ENCODE assay signal across 8 cellular contexts in the genomic region with DNA sequence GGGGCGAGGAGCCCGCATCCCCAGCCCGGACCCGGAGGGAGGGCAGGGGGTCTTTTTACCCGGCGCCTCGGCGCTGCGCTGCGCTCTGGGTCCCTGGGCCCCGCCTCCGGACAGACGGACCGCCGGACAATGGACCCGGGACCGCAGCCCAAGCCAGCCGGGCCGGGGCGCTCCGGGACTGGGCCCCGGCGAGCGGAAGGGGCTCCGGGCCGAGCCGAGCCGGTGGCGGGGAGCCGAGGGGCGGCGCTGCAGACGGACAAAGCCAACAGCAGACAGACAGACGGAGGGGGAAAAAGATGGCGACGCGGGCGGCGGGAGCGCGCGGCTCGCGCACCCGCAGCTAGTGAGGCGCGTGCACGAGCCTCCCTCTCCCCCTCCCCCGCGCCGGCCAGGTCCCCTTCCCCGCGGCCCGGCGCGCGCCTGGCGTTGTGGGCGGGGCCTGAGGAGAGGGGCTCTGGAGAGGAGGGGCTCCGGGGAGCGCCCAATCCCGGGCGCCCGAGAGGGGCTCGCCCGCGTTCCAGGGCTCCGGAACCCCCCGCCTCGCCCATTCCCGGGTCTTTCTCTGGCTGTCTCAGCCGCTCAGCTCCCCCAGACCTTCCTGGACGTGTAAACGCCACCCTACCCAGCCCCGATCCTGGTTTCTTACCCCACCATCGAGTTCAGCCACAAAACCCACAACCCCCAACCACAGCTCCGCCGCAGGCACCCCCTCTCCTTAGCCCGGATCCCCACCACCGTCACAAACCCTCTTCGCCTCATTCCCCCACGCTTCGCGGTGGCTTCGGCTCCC. TPM values are rescaled to one million over a fixed set of nuclear protein-coding genes. Genes with fewer than 3 reads are reported as not detected.
DNase-seq lines count a peak whose midpoint lies in the region; ATAC-seq lines count a peak whose summit lies in the region.

A gene with protein sequence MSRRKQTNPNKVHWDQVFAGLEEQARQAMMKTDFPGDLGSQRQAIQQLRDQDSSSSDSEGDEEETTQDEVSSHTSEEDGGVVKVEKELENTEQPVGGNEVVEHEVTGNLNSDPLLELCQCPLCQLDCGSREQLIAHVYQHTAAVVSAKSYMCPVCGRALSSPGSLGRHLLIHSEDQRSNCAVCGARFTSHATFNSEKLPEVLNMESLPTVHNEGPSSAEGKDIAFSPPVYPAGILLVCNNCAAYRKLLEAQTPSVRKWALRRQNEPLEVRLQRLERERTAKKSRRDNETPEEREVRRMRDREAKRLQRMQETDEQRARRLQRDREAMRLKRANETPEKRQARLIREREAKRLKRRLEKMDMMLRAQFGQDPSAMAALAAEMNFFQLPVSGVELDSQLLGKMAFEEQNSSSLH (minus strand): TSS at position 334 of the 790 bp plus-strand sequence. CDS start 4,236 bp downstream, outside the sequence.

- H3K27ac ChIP-seq in Karpas-422 (ENCODE audit: low read length), result peak within 1 kb of the TSS; percentile 78
- H3K27ac ChIP-seq in SJSA1, result peak within 1 kb of the TSS; percentile 72
- peak within 1 kb of the TSS; percentile 88 for H3K27ac ChIP-seq in thymus (ENCODE audit: low read depth)

- peak within 1 kb of the TSS; percentile 96 for H3K9ac ChIP-seq in Karpas-422 (ENCODE audit: low read length)

- H4K20me1 ChIP-seq in Karpas-422 (ENCODE audit: insufficient read depth, low read depth, low read length), result no peaks in the 10 kb centered on the region

- H3K9me2 ChIP-seq in Karpas-422 (replicated peaks; ENCODE audit: insufficient read depth, low read length), result no peaks in the 10 kb centered on the region

- H2AFZ ChIP-seq in Karpas-422 (ENCODE audit: low read length), result peak within 1 kb of the TSS; percentile 98

- H3K36me3 ChIP-seq in Karpas-422 (ENCODE audit: insufficient read depth, low read length), result peaks cover 3% of the 10 kb centered on the region; the same call in 1 of the 2 replicates
- H3K36me3 ChIP-seq in SJSA1, result peaks cover 4% of the 10 kb centered on the region
- no peaks in the 10 kb centered on the region for H3K36me3 ChIP-seq in thymus (ENCODE audit: control insufficient read depth, insufficient read depth)

- H3K27me3 ChIP-seq in Karpas-422 (ENCODE audit: low read length), result no peaks in the 10 kb centered on the region
- H3K27me3 ChIP-seq in SJSA1 (replicated peaks), result no peaks in the 10 kb centered on the region
- H3K27me3 ChIP-seq in thymus (ENCODE audit: control insufficient read depth, insufficient read depth), result peaks cover 21% of the 10 kb centered on the region

- peak; percentile 30 for DNase-seq in DMS79 treated with DMSO at 0.1 percent for 48 hours (lab: John Stamatoyannopoulos, UW)
- DNase-seq in Karpas-422, result peak; percentile 91
- peak; percentile 75 to 82 for DNase-seq in SJSA1 (ENCODE audit: low read depth in 1 of 2, low spot score in 2 of 2)
- peak; percentile 73 for DNase-seq in activated naive CD4-positive, alpha-beta T cell treated with anti-CD3 and anti-CD28 coated beads, Interleukin-2, amount 50 U/mL, for 16 hours
- DNase-seq in globus pallidus (ENCODE audit: low spot score), result peak; percentile 75
- peak; percentile 46 for DNase-seq in occipital lobe (lab: John Stamatoyannopoulos, UW)

- WGBS in thymus, result under 1% methylated on average over 75 of the region's 85 CpGs

- H3K4me3 ChIP-seq in Karpas-422 (ENCODE audit: low read length), result peak within 1 kb of the TSS; percentile 93
- peak within 1 kb of the TSS; percentile 98 for H3K4me3 ChIP-seq in SJSA1
- H3K4me3 ChIP-seq in thymus (ENCODE audit: low read length), result peak within 1 kb of the TSS; percentile 85

- peak within 1 kb of the TSS; percentile 67 for H3K4me2 ChIP-seq in Karpas-422 (ENCODE audit: low read depth, low read length, poor library complexity, severe bottlenecking)

- no peaks in the 10 kb centered on the region; the same call in 1 of the 2 replicates for H3K79me2 ChIP-seq in Karpas-422 (ENCODE audit: low read length)

- H3K4me1 ChIP-seq in Karpas-422 (ENCODE audit: low read length), result peaks cover 49% of the 10 kb centered on the region
- peaks cover 10% of the 10 kb centered on the region for H3K4me1 ChIP-seq in SJSA1 (replicated peaks)
- H3K4me1 ChIP-seq in thymus (ENCODE audit: control insufficient read depth, insufficient read depth, low read length), result peaks cover 20% of the 10 kb centered on the region

- no peaks in the 10 kb centered on the region for H3K9me3 ChIP-seq in Karpas-422 (ENCODE audit: low read length)
- H3K9me3 ChIP-seq in SJSA1 (replicated peaks), result no peaks in the 10 kb centered on the region
- no peaks in the 10 kb centered on the region for H3K9me3 ChIP-seq in thymus (ENCODE audit: control insufficient read depth)

- ATAC-seq in GM21619 (IDR thresholded peaks at IDR 0.05; ENCODE audit: unreplicated experiment), result peak; percentile 44

RNA-seq across cellular contexts. Expression of the gene that starts here (rescaled TPM):
- total RNA-seq in Karpas-422 (2014; rRNA removed; shearing (Covaris generic); ENCODE audit: low replicate concordance), result 6.4 and 16.2 TPM in 2 replicates
- 4.2 and 19.2 TPM in 2 replicates for total RNA-seq in SJSA1 (2014; rRNA removed; shearing (Covaris generic))
- total RNA-seq in occipital lobe, result 35.1 TPM
- polyA plus RNA-seq in thymus, result 7.8 TPM

Comparison
In these comparisons a context has a peak if more than half of its experiments do, and no peak if none do; other contexts are left out.
1. Peak in every context shown above with its lines: DNase-seq, ATAC-seq, H3K4me3 ChIP-seq and H3K27ac ChIP-seq.
2. DNase-seq: peak in every context shown above with its lines; median percentile 91 in Karpas-422; 78 in SJSA1; 75 in globus pallidus; 73 in activated naive CD4-positive, alpha-beta T cell treated with anti-CD3 and anti-CD28 coated beads, Interleukin-2, amount 50 U/mL, for 16 hours; 46 in occipital lobe; 30 in DMS79 treated with DMSO at 0.1 percent for 48 hours.